ENCODE assay signal across 30 cellular contexts in genomic region chr22:16963189-16963945, GRCh38. TPM values are rescaled to one million over a fixed set of nuclear protein-coding genes. Genes with fewer than 3 reads are reported as not detected.
"Had no signal": no experiment of that assay in that cellular context is flagged by ENCODE, and none has a peak within 500 bp of the region (broad histone marks: within the 10 kb centered on the region; RNA-seq: fewer than 3 reads in every experiment).

No MANE protein-coding gene starts in this region.

- H3K27me3 ChIP-seq: body of pancreas, cardiac muscle cell, hepatocyte, testis, vagina had no signal

- H3K4me1 ChIP-seq: body of pancreas, testis, vagina had no signal

- ATAC-seq: activated CD4-positive, CD25-positive, alpha-beta regulatory T cell treated with anti-CD3 and anti-CD28 coated beads, Interleukin-2, amount 50 U/mL, for 24 hours; activated CD8-positive, alpha-beta memory T cell treated with anti-CD3 and anti-CD28 coated beads, Interleukin-2, amount 10 ng/mL, durations not matched to agents 7 days and 5 days; activated CD8-positive, alpha-beta T cell treated with anti-CD3 and anti-CD28 coated beads for 36 hours; body of pancreas; left cardiac atrium; mucosa of descending colon; sciatic nerve; stimulated activated memory B cell treated with anti-CD40 and anti-IgM and Interleukin-4, amounts not matched to agents 10 μg/mL and 1 μg/mL and 100 μg/mL, for 72 hours had no signal

- H3K27ac ChIP-seq: body of pancreas, cardiac muscle cell, hepatocyte, testis, vagina had no signal

- H3K4me3 ChIP-seq: body of pancreas, cardiac muscle cell, hepatocyte, mucosa of descending colon, smooth muscle cell, testis, vagina had no signal

- FAIRE-seq: endometrium had no signal

- H3K9me3 ChIP-seq: body of pancreas, mucosa of descending colon, testis, vagina had no signal

- DNase-seq: activated CD4-positive, alpha-beta T cell treated with anti-CD3 and anti-CD28 coated beads, Interleukin-2, amount 10 ng/mL, durations not matched to agents 7 days and 5 days; activated CD8-positive, alpha-beta memory T cell treated with anti-CD3 and anti-CD28 coated beads, Interleukin-2, amount 10 ng/mL, durations not matched to agents 7 days and 5 days; activated CD8-positive, alpha-beta T cell treated with anti-CD3 and anti-CD28 coated beads for 36 hours; activated gamma-delta T cell treated with Interleukin-2 at 50 U/mL for 16 hours; activated T-cell treated with anti-CD3 and anti-CD28 coated beads for 4 hours; anterior cingulate cortex; body of pancreas; foreskin fibroblast; left cardiac atrium; mesenchymal stem cell; mucosa of descending colon; nucleus accumbens; stimulated activated CD4-positive, alpha-beta T cell treated with anti-CD3 and anti-CD28 coated beads, Interleukin-15, amount 100 ng/mL, for 24 hours; testis; trophoblast cell had no signal

- H2AFZ ChIP-seq: hepatocyte had no signal

- H3K4me2 ChIP-seq: hepatocyte, smooth muscle cell had no signal

- H3K36me3 ChIP-seq: cardiac muscle cell, vagina had no signal

- H3K79me2 ChIP-seq: hepatocyte had no signal

RNA-seq across cellular contexts. Expression of gene GAB4, which starts 44.7 kb away (rescaled TPM):
- total RNA-seq: activated CD4-positive, alpha-beta T cell treated with anti-CD3 and anti-CD28 coated beads, Interleukin-2, amount 10 ng/mL, durations not matched to agents 7 days and 5 days; activated CD8-positive, alpha-beta memory T cell treated with anti-CD3 and anti-CD28 coated beads, Interleukin-2, amount 10 ng/mL, durations not matched to agents 7 days and 5 days; activated CD8-positive, alpha-beta T cell treated with anti-CD3 and anti-CD28 coated beads for 36 hours; activated T-helper 1 cell treated with anti-CD3 and anti-CD28 coated beads, Interleukin-12 subunit alpha, Interleukin-12 subunit beta, Interleukin-2, Interleukin-4 antibody, amounts not matched to agents 30 ng/mL and 10 ng/mL and 1 ng/mL, durations not matched to agents 14 hours and 24 hours and 36 hours; body of pancreas; cardiac muscle cell; cerebellum; epithelial cell of proximal tubule; fibroblast of lung; hepatocyte; left cardiac atrium; liver; mucosa of descending colon; smooth muscle cell; T-helper 2 cell treated with Interferon-gamma antibody and Interleukin-4, amounts not matched to agents 100 ng/mL and 5 ng/mL, for 36 hours; vagina had no signal
- polyA plus RNA-seq: cardiac muscle cell, fibroblast of lung, hepatocyte, liver, neural cell, smooth muscle cell had no signal
